ENCODE assay signal across 1 cellular context in the genomic region with DNA sequence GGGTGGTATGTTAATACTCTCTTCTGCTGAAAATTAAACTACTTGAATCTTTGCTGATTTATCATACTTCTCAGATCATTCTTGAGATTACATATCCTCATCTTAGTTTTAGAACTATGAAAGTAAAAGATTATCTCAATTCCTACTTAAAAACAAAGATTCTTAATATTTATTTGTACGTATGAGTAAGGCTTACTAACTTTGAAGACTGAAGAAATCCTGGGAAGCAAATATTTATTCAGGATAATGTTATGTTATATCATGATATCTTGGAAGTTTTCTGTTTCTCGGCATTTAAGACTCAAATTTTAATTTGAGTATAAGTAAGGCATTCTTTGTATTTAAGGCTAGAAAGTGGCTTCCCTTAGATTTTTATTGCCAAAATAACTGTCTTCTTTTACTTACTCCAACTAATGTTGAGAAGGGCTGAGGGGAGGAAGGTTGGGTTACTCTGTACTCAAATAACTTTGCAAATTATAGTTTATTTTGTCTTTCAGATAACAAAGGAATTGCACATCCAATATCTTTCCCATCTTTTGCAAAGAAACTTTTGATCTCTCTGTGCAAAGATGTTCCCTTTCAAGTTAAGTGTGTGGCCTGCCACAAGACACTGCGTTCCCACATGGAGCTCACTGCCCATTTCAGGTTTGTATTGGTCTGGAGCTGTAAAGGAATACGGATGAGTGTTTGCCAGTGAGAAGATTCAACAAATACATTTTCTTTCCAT.
TF ChIP-seq lines count a peak whose summit lies in the region.

No MANE protein-coding gene starts in this region.

TF ChIP-seq in HepG2, 621 proteins besides CTCF, POLR2A, EP300 and RAD21 (continues in another document):
- no peak for TF ChIP-seq ZFP1 (CRISPR knock-in tag; IDR thresholded peaks at IDR 0.05)
- TF ChIP-seq, protein P1, sequence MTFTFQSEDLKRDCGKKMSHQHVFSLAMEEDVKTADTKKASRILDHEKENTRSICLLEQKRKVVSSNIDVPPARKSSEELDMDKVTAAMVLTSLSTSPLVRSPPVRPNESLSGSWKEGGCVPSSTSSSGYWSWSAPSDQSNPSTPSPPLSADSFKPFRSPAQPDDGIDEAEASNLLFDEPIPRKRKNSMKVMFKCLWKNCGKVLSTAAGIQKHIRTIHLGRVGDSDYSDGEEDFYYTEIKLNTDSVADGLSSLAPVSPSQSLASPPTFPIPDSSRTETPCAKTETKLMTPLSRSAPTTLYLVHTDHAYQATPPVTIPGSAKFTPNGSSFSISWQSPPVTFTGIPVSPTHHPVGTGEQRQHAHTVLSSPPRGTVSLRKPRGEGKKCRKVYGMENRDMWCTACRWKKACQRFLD (CRISPR knock-in tag; IDR thresholded peaks at IDR 0.05; ENCODE audit: borderline replicate concordance), result no peak
- TF ChIP-seq, protein P2, sequence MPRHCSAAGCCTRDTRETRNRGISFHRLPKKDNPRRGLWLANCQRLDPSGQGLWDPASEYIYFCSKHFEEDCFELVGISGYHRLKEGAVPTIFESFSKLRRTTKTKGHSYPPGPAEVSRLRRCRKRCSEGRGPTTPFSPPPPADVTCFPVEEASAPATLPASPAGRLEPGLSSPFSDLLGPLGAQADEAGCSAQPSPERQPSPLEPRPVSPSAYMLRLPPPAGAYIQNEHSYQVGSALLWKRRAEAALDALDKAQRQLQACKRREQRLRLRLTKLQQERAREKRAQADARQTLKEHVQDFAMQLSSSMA (CRISPR knock-in tag; IDR thresholded peaks at IDR 0.05), result no peak
- 0 out of 2 replicates have a peak, but pooled peaks have one; percentile 31 for TF ChIP-seq NFIC (IDR thresholded peaks at IDR 0.05; ENCODE audit: low read length)
- no peak for TF ChIP-seq XRCC5 (optimal IDR thresholded peaks at IDR 0.05; ENCODE audit: low read length)
- no peak for TF ChIP-seq IRF2 (CRISPR knock-in tag; IDR thresholded peaks at IDR 0.05)
- TF ChIP-seq ZNF879 (CRISPR knock-in tag; IDR thresholded peaks at IDR 0.05), result no peak
- TF ChIP-seq SOX13 (IDR thresholded peaks at IDR 0.05), result peak; percentile 64; the same call in 1 of the 2 replicates
- peak in 1 of 2 experiments; percentile 89; a peak in 2 of 4 replicates for TF ChIP-seq SOX13 (CRISPR knock-in tag; conservative IDR thresholded peaks at IDR 0.05 in 1 of 2, IDR thresholded peaks at IDR 0.05 in 1 of 2)
- no peak for TF ChIP-seq ZBTB8A (CRISPR knock-in tag; IDR thresholded peaks at IDR 0.05; ENCODE audit: borderline replicate concordance, low read depth)
- TF ChIP-seq MIER3 (CRISPR knock-in tag; IDR thresholded peaks at IDR 0.05; ENCODE audit: borderline replicate concordance), result no peak
- TF ChIP-seq, protein P3, sequence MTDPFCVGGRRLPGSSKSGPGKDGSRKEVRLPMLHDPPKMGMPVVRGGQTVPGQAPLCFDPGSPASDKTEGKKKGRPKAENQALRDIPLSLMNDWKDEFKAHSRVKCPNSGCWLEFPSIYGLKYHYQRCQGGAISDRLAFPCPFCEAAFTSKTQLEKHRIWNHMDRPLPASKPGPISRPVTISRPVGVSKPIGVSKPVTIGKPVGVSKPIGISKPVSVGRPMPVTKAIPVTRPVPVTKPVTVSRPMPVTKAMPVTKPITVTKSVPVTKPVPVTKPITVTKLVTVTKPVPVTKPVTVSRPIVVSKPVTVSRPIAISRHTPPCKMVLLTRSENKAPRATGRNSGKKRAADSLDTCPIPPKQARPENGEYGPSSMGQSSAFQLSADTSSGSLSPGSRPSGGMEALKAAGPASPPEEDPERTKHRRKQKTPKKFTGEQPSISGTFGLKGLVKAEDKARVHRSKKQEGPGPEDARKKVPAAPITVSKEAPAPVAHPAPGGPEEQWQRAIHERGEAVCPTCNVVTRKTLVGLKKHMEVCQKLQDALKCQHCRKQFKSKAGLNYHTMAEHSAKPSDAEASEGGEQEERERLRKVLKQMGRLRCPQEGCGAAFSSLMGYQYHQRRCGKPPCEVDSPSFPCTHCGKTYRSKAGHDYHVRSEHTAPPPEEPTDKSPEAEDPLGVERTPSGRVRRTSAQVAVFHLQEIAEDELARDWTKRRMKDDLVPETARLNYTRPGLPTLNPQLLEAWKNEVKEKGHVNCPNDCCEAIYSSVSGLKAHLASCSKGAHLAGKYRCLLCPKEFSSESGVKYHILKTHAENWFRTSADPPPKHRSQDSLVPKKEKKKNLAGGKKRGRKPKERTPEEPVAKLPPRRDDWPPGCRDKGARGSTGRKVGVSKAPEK (CRISPR knock-in tag; IDR thresholded peaks at IDR 0.05; ENCODE audit: borderline replicate concordance), result no peak
- peak; percentile 51; the same call in 1 of the 2 replicates for TF ChIP-seq CREM (IDR thresholded peaks at IDR 0.05)
- TF ChIP-seq CREM (CRISPR knock-in tag; IDR thresholded peaks at IDR 0.05), result no peak
- TF ChIP-seq GATAD2A (CRISPR knock-in tag; IDR thresholded peaks at IDR 0.05), result peak; percentile 33
- TF ChIP-seq TCF7 (IDR thresholded peaks at IDR 0.05; ENCODE audit: low read depth), result peak; percentile 82
- TF ChIP-seq TCF7L2 (IDR thresholded peaks at IDR 0.05; ENCODE audit: low read depth, low read length), result no peak; the same call in 1 of the 2 replicates
- no peak for TF ChIP-seq ZFAT (CRISPR knock-in tag; conservative IDR thresholded peaks at IDR 0.05)
- TF ChIP-seq, protein P4, sequence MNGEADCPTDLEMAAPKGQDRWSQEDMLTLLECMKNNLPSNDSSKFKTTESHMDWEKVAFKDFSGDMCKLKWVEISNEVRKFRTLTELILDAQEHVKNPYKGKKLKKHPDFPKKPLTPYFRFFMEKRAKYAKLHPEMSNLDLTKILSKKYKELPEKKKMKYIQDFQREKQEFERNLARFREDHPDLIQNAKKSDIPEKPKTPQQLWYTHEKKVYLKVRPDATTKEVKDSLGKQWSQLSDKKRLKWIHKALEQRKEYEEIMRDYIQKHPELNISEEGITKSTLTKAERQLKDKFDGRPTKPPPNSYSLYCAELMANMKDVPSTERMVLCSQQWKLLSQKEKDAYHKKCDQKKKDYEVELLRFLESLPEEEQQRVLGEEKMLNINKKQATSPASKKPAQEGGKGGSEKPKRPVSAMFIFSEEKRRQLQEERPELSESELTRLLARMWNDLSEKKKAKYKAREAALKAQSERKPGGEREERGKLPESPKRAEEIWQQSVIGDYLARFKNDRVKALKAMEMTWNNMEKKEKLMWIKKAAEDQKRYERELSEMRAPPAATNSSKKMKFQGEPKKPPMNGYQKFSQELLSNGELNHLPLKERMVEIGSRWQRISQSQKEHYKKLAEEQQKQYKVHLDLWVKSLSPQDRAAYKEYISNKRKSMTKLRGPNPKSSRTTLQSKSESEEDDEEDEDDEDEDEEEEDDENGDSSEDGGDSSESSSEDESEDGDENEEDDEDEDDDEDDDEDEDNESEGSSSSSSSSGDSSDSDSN (CRISPR knock-in tag; IDR thresholded peaks at IDR 0.05), result no peak
- TF ChIP-seq DNMT1 (CRISPR knock-in tag; IDR thresholded peaks at IDR 0.05), result no peak
- no peak for TF ChIP-seq SRSF1 (optimal IDR thresholded peaks at IDR 0.05; ENCODE audit: low read depth, low read length)
- no peak for TF ChIP-seq SATB2 (CRISPR knock-in tag; IDR thresholded peaks at IDR 0.05)
- TF ChIP-seq NRL (CRISPR knock-in tag; IDR thresholded peaks at IDR 0.05; ENCODE audit: borderline replicate concordance), result no peak
- TF ChIP-seq ZNF331 (CRISPR knock-in tag; IDR thresholded peaks at IDR 0.05), result peak; percentile 30; the same call in 1 of the 2 replicates
- no peak for TF ChIP-seq SOX6 (IDR thresholded peaks at IDR 0.05)
- TF ChIP-seq SOX6 (CRISPR knock-in tag; IDR thresholded peaks at IDR 0.05), result peak; percentile 79
- TF ChIP-seq CBFB (CRISPR knock-in tag; IDR thresholded peaks at IDR 0.05), result 0 out of 2 replicates have a peak, but pooled peaks have one; percentile 38
- TF ChIP-seq, protein P5, sequence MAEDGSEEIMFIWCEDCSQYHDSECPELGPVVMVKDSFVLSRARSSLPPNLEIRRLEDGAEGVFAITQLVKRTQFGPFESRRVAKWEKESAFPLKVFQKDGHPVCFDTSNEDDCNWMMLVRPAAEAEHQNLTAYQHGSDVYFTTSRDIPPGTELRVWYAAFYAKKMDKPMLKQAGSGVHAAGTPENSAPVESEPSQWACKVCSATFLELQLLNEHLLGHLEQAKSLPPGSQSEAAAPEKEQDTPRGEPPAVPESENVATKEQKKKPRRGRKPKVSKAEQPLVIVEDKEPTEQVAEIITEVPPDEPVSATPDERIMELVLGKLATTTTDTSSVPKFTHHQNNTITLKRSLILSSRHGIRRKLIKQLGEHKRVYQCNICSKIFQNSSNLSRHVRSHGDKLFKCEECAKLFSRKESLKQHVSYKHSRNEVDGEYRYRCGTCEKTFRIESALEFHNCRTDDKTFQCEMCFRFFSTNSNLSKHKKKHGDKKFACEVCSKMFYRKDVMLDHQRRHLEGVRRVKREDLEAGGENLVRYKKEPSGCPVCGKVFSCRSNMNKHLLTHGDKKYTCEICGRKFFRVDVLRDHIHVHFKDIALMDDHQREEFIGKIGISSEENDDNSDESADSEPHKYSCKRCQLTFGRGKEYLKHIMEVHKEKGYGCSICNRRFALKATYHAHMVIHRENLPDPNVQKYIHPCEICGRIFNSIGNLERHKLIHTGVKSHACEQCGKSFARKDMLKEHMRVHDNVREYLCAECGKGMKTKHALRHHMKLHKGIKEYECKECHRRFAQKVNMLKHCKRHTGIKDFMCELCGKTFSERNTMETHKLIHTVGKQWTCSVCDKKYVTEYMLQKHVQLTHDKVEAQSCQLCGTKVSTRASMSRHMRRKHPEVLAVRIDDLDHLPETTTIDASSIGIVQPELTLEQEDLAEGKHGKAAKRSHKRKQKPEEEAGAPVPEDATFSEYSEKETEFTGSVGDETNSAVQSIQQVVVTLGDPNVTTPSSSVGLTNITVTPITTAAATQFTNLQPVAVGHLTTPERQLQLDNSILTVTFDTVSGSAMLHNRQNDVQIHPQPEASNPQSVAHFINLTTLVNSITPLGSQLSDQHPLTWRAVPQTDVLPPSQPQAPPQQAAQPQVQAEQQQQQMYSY (CRISPR knock-in tag; IDR thresholded peaks at IDR 0.05), result no peak
- TF ChIP-seq, protein P6, sequence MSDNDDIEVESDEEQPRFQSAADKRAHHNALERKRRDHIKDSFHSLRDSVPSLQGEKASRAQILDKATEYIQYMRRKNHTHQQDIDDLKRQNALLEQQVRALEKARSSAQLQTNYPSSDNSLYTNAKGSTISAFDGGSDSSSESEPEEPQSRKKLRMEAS (IDR thresholded peaks at IDR 0.05), result 0 out of 2 replicates have a peak, but pooled peaks have one; percentile 35
- TF ChIP-seq NFYC (CRISPR knock-in tag; IDR thresholded peaks at IDR 0.05), result no peak
- TF ChIP-seq ZNF382 (CRISPR knock-in tag; IDR thresholded peaks at IDR 0.05; ENCODE audit: borderline replicate concordance), result no peak
- peak; percentile 74; the same call in 1 of the 2 replicates for TF ChIP-seq ISL2 (CRISPR knock-in tag; IDR thresholded peaks at IDR 0.05)
- TF ChIP-seq, protein P7, sequence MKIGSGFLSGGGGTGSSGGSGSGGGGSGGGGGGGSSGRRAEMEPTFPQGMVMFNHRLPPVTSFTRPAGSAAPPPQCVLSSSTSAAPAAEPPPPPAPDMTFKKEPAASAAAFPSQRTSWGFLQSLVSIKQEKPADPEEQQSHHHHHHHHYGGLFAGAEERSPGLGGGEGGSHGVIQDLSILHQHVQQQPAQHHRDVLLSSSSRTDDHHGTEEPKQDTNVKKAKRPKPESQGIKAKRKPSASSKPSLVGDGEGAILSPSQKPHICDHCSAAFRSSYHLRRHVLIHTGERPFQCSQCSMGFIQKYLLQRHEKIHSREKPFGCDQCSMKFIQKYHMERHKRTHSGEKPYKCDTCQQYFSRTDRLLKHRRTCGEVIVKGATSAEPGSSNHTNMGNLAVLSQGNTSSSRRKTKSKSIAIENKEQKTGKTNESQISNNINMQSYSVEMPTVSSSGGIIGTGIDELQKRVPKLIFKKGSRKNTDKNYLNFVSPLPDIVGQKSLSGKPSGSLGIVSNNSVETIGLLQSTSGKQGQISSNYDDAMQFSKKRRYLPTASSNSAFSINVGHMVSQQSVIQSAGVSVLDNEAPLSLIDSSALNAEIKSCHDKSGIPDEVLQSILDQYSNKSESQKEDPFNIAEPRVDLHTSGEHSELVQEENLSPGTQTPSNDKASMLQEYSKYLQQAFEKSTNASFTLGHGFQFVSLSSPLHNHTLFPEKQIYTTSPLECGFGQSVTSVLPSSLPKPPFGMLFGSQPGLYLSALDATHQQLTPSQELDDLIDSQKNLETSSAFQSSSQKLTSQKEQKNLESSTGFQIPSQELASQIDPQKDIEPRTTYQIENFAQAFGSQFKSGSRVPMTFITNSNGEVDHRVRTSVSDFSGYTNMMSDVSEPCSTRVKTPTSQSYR (CRISPR knock-in tag; IDR thresholded peaks at IDR 0.05; ENCODE audit: borderline replicate concordance), result no peak
- no peak for TF ChIP-seq ZSCAN31 (CRISPR knock-in tag; IDR thresholded peaks at IDR 0.05; ENCODE audit: low read depth)
- TF ChIP-seq, protein P8, sequence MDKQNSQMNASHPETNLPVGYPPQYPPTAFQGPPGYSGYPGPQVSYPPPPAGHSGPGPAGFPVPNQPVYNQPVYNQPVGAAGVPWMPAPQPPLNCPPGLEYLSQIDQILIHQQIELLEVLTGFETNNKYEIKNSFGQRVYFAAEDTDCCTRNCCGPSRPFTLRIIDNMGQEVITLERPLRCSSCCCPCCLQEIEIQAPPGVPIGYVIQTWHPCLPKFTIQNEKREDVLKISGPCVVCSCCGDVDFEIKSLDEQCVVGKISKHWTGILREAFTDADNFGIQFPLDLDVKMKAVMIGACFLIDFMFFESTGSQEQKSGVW (CRISPR knock-in tag; IDR thresholded peaks at IDR 0.05; ENCODE audit: borderline replicate concordance), result no peak
- peak; percentile 65; the same call in 1 of the 2 replicates for TF ChIP-seq NCOA2 (CRISPR knock-in tag; IDR thresholded peaks at IDR 0.05)
- no peak for TF ChIP-seq ZNF234 (CRISPR knock-in tag; conservative IDR thresholded peaks at IDR 0.05)
- TF ChIP-seq, protein P9, sequence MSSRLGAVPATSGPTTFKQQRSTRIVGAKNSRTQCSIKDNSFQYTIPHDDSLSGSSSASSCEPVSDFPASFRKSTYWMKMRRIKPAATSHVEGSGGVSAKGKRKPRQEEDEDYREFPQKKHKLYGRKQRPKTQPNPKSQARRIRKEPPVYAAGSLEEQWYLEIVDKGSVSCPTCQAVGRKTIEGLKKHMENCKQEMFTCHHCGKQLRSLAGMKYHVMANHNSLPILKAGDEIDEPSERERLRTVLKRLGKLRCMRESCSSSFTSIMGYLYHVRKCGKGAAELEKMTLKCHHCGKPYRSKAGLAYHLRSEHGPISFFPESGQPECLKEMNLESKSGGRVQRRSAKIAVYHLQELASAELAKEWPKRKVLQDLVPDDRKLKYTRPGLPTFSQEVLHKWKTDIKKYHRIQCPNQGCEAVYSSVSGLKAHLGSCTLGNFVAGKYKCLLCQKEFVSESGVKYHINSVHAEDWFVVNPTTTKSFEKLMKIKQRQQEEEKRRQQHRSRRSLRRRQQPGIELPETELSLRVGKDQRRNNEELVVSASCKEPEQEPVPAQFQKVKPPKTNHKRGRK (CRISPR knock-in tag; IDR thresholded peaks at IDR 0.05), result no peak
- TF ChIP-seq, protein P10, sequence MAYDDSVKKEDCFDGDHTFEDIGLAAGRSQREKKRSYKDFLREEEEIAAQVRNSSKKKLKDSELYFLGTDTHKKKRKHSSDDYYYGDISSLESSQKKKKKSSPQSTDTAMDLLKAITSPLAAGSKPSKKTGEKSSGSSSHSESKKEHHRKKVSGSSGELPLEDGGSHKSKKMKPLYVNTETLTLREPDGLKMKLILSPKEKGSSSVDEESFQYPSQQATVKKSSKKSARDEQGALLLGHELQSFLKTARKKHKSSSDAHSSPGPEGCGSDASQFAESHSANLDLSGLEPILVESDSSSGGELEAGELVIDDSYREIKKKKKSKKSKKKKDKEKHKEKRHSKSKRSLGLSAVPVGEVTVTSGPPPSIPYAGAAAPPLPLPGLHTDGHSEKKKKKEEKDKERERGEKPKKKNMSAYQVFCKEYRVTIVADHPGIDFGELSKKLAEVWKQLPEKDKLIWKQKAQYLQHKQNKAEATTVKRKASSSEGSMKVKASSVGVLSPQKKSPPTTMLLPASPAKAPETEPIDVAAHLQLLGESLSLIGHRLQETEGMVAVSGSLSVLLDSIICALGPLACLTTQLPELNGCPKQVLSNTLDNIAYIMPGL (CRISPR knock-in tag; IDR thresholded peaks at IDR 0.05; ENCODE audit: borderline replicate concordance in 1 of 2, low read depth in 1 of 2), result no peak
